ENCODE assay signal across 15 cellular contexts in genomic region chr6:39075010-39075738, GRCh38. TPM values are rescaled to one million over a fixed set of nuclear protein-coding genes. Genes with fewer than 3 reads are reported as not detected.
"Had no signal": no experiment of that assay in that cellular context is flagged by ENCODE, and none has a peak within 500 bp of the region (broad histone marks: within the 10 kb centered on the region; RNA-seq: fewer than 3 reads in every experiment).

No MANE protein-coding gene starts in this region.

- H3K9me3 Mint-ChIP-seq: activated naive CD8-positive, alpha-beta T cell treated with anti-CD3 and anti-CD28 coated beads for 36 hours; naive B cell had no signal

- H3K4me1 Mint-ChIP-seq: naive B cell had no signal

- H3K27ac Mint-ChIP-seq: activated CD4-positive, alpha-beta T cell treated with anti-CD3 and anti-CD28 coated beads for 36 hours; activated naive CD8-positive, alpha-beta T cell treated with anti-CD3 and anti-CD28 coated beads for 36 hours; naive B cell had no signal

- DNase-seq: activated CD4-positive, alpha-beta T cell treated with anti-CD3 and anti-CD28 coated beads for 36 hours; activated effector memory CD4-positive, alpha-beta T cell treated with Interleukin-2 at 50 U/mL for 16 hours; activated naive CD8-positive, alpha-beta T cell treated with anti-CD3 and anti-CD28 coated beads for 36 hours; activated T-cell treated with anti-CD3 and anti-CD28 coated beads, Interleukin-2, amount 50 U/mL, for 1 hour; brain microvascular endothelial cell; naive B cell; stimulated activated CD4-positive, alpha-beta T cell treated with anti-CD3 and anti-CD28 coated beads, Interleukin-12 subunit alpha, Interleukin-12 subunit beta, amount 100 ng/mL, for 4 hours; stimulated activated naive CD8-positive, alpha-beta T cell treated with anti-CD3 and anti-CD28 coated beads, Interleukin-15, Interleukin-2, amounts not matched to agents 100 U/mL and 50 U/mL, for 24 hours; T1000; uterus had no signal

- H3K4me1 ChIP-seq: uterus had no signal

- H3K36me3 ChIP-seq: brain microvascular endothelial cell, thoracic aorta, uterus had no signal

- H3K9me3 ChIP-seq: thoracic aorta, uterus had no signal

- H3K27me3 ChIP-seq: brain microvascular endothelial cell, uterus had no signal

- H3K4me3 Mint-ChIP-seq: activated CD4-positive, alpha-beta T cell treated with anti-CD3 and anti-CD28 coated beads for 36 hours; activated naive CD8-positive, alpha-beta T cell treated with anti-CD3 and anti-CD28 coated beads for 36 hours had no signal

- H3K27ac ChIP-seq: brain microvascular endothelial cell, thoracic aorta, uterus had no signal

- H3K36me3 Mint-ChIP-seq: activated naive CD8-positive, alpha-beta T cell treated with anti-CD3 and anti-CD28 coated beads for 36 hours; naive B cell had no signal

- ATAC-seq: activated CD4-positive, alpha-beta T cell treated with anti-CD3 and anti-CD28 coated beads for 36 hours; esophagus mucosa; stimulated activated naive CD8-positive, alpha-beta T cell treated with anti-CD3 and anti-CD28 coated beads, Interleukin-15, Interleukin-2, amounts not matched to agents 100 U/mL and 50 U/mL, for 24 hours had no signal

- H3K27me3 Mint-ChIP-seq: activated naive CD8-positive, alpha-beta T cell treated with anti-CD3 and anti-CD28 coated beads for 36 hours had no signal

- H3K4me3 ChIP-seq: lung, thoracic aorta, uterus had no signal

RNA-seq across cellular contexts. Expression of gene GLP1R, which starts 26.6 kb away (rescaled TPM):
- total RNA-seq: dermis microvascular lymphatic vessel endothelial cell, omental fat pad, thoracic aorta had no signal
